In genomic region chr1:238063454-238063853, GRCh38 we compare ENCODE assay signal across 12 cellular contexts.
DNase-seq lines count a peak whose midpoint lies in the region; ATAC-seq, FAIRE-seq and TF ChIP-seq lines count a peak whose summit lies in the region.
"Had no signal": no experiment of that assay in that cellular context is flagged by ENCODE, and none has a peak within 500 bp of the region (broad histone marks: within the 10 kb centered on the region; RNA-seq: fewer than 3 reads in every experiment).

No MANE protein-coding gene starts in this region.

- TF ChIP-seq POLR2A in GM12891 (IDR thresholded peaks at IDR 0.05; ENCODE audit: low read depth, low read length): no peak

- DNase-seq in GM12891 (ENCODE audit: insufficient read length, low spot score) (no peak), RPMI7951 (ENCODE audit: low read depth) (peak; percentile 97), kidney glomerular epithelial cell (lab: John Stamatoyannopoulos, UW) (peak; percentile 84), UCSD-AML1 (lab: John Stamatoyannopoulos, UW; ENCODE audit: unreplicated experiment) (no peak), activated gamma-delta T cell treated with Interleukin-2 at 50 U/mL for 16 hours (no peak)
- DNase-seq: caudate nucleus, DND-41, ovary, Peyer's patch had no signal

- FAIRE-seq in GM12891 (lab: Jason Lieb, UNC): peak; percentile 66

- peak; percentile 71 for ATAC-seq in HG03196 (IDR thresholded peaks at IDR 0.05; ENCODE audit: unreplicated experiment)
- ATAC-seq in GM18517 (IDR thresholded peaks at IDR 0.05; ENCODE audit: unreplicated experiment): no peak
- no peak for ATAC-seq in HG02870 (IDR thresholded peaks at IDR 0.05; ENCODE audit: unreplicated experiment)

TF ChIP-seq in GM12891, 5 proteins besides CTCF, POLR2A, EP300 and RAD21:
- no peak for TF ChIP-seq POLR2AphosphoS5 (IDR thresholded peaks at IDR 0.05; ENCODE audit: low read depth, low read length)
- peak; percentile 68 for TF ChIP-seq SPI1 (IDR thresholded peaks at IDR 0.05; ENCODE audit: low read depth, low read length)
- TF ChIP-seq TAF1 (IDR thresholded peaks at IDR 0.05; ENCODE audit: low read depth, low read length): no peak
- TF ChIP-seq PAX5 (IDR thresholded peaks at IDR 0.05; ENCODE audit: insufficient read depth, low read length, severe bottlenecking): no peak
- no peak for TF ChIP-seq POU2F2 (IDR thresholded peaks at IDR 0.05; ENCODE audit: low read depth, low read length)

Comparison
In these comparisons a context has a peak if more than half of its experiments do, and no peak if none do; other contexts are left out.
1. DNase-seq: peak in RPMI7951 (single experiment) and kidney glomerular epithelial cell (single experiment); none in GM12891 (single experiment), UCSD-AML1 (single experiment) and activated gamma-delta T cell treated with Interleukin-2 at 50 U/mL for 16 hours (single experiment).